ENCODE assay signal across 1 cellular context in the genomic region with DNA sequence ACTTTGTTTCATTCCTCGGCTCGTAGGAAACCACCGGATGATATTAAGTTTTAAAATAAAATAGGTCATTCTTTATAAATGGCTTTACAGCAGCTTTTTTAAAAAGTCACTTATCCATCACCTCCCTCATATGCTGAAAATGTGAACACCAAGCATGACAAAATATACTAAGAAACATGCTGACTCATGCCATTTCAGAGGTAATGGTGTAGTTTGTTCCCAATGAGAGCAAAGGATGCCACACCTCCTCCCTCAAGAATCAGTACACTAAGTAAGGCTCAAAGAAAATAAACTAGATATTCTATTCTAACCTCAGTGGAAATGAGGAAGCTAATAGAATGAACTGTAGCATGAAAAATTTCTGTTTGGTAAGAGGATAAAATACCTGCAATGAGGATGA.
TF ChIP-seq lines count a peak whose summit lies in the region.

No MANE protein-coding gene starts in this region.

TF ChIP-seq in HepG2, 621 proteins besides CTCF, POLR2A, EP300 and RAD21 (continued from another document):
- TF ChIP-seq, protein P1, sequence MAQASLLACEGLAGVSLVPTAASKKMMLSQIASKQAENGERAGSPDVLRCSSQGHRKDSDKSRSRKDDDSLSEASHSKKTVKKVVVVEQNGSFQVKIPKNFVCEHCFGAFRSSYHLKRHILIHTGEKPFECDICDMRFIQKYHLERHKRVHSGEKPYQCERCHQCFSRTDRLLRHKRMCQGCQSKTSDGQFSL (CRISPR knock-in tag; IDR thresholded peaks at IDR 0.05), result no peak
- TF ChIP-seq ZEB1 (IDR thresholded peaks at IDR 0.05; ENCODE audit: insufficient replicate concordance, low read depth) (no peak), THAP11 (CRISPR knock-in tag; IDR thresholded peaks at IDR 0.05) (no peak), MAFF (IDR thresholded peaks at IDR 0.05; ENCODE audit: low read depth, low read length) (peak; percentile 87), NFE2L2 (IDR thresholded peaks at IDR 0.05; ENCODE audit: low read length) (peak; percentile 46; the same call in 1 of the 2 replicates)
- TF ChIP-seq, protein P2, sequence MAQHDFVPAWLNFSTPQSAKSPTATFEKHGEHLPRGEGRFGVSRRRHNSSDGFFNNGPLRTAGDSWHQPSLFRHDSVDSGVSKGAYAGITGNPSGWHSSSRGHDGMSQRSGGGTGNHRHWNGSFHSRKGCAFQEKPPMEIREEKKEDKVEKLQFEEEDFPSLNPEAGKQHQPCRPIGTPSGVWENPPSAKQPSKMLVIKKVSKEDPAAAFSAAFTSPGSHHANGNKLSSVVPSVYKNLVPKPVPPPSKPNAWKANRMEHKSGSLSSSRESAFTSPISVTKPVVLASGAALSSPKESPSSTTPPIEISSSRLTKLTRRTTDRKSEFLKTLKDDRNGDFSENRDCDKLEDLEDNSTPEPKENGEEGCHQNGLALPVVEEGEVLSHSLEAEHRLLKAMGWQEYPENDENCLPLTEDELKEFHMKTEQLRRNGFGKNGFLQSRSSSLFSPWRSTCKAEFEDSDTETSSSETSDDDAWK (CRISPR knock-in tag; IDR thresholded peaks at IDR 0.05), result no peak
